In genomic region chr11:110435780-110436717, GRCh38 we compare ENCODE assay signal across 11 cellular contexts. TPM values are rescaled to one million over a fixed set of nuclear protein-coding genes. Genes with fewer than 3 reads are reported as not detected.
DNase-seq lines count a peak whose midpoint lies in the region; ATAC-seq and TF ChIP-seq lines count a peak whose summit lies in the region.
"Had no signal": no experiment of that assay in that cellular context is flagged by ENCODE, and none has a peak within 500 bp of the region (broad histone marks: within the 10 kb centered on the region; RNA-seq: fewer than 3 reads in every experiment).

No MANE protein-coding gene starts in this region.

- H3K27ac ChIP-seq in lower lobe of right lung: no peak overlapping the region
- H3K27ac ChIP-seq: cardiac muscle cell, neural progenitor cell had no signal

- peaks cover 37% of the 10 kb centered on the region for H3K36me3 ChIP-seq in lower lobe of right lung

- no peak for TF ChIP-seq CTCF in lower lobe of right lung (IDR thresholded peaks at IDR 0.05)

- peak; percentile 55 for ATAC-seq in GM19025 (IDR thresholded peaks at IDR 0.05; ENCODE audit: low read depth, unreplicated experiment)
- peak; percentile 46 for ATAC-seq in HG02884 (IDR thresholded peaks at IDR 0.05; ENCODE audit: unreplicated experiment)
- ATAC-seq in sciatic nerve: peak; percentile 26
- no peak for ATAC-seq in lower lobe of right lung

- H3K9me3 ChIP-seq in lower lobe of right lung: no peaks in the 10 kb centered on the region

- intact Hi-C loops in sciatic nerve (cut with DNase I): loop anchor here (10.0 kb wide), 1 partner anchor 231 kb away; no protein-coding TSS in a partner anchor
- intact Hi-C loops in lower lobe of right lung (cut with DNase I): loop anchor here (10.0 kb wide), 1 partner anchor 61 kb away; no protein-coding TSS in a partner anchor

- H3K27me3 ChIP-seq in lower lobe of right lung (ENCODE audit: low read depth): no peaks in the 10 kb centered on the region
- H3K27me3 ChIP-seq: cardiac muscle cell had no signal

- H3K4me1 ChIP-seq in lower lobe of right lung: peaks cover 41% of the 10 kb centered on the region
- H3K4me1 ChIP-seq: neural progenitor cell had no signal

- no peak overlapping the region for H3K4me3 ChIP-seq in lower lobe of right lung
- H3K4me3 ChIP-seq: cardiac muscle cell, neural progenitor cell had no signal

- DNase-seq in amniotic epithelial cell (ENCODE audit: low read depth) (peak; percentile 87), sciatic nerve (ENCODE audit: low spot score) (no peak), mesenteric fat pad (ENCODE audit: low spot score) (no peak), amygdala (lab: John Stamatoyannopoulos, UW) (no peak), OCI-M1 (lab: John Stamatoyannopoulos, UW) (no peak), lower lobe of right lung (no peak)
- DNase-seq: activated CD4-positive, alpha-beta T cell treated with anti-CD3 and anti-CD28 coated beads, Interleukin-2, amount 50 U/mL, for 48 hours had no signal

RNA-seq across cellular contexts. Expression of gene FDX1, which starts 6.3 kb away (rescaled TPM):
- total RNA-seq in sciatic nerve: 10.5 TPM
- 12.5 TPM for total RNA-seq in mesenteric fat pad
- total RNA-seq in lower lobe of right lung: 19.5 TPM

Comparison
In these comparisons a context has a peak if more than half of its experiments do, and no peak if none do; other contexts are left out.
1. ATAC-seq: peak in GM19025 (single experiment), HG02884 (single experiment) and sciatic nerve (single experiment); none in lower lobe of right lung (0 of 2).